ENCODE assay signal across 10 cellular contexts in the genomic region with DNA sequence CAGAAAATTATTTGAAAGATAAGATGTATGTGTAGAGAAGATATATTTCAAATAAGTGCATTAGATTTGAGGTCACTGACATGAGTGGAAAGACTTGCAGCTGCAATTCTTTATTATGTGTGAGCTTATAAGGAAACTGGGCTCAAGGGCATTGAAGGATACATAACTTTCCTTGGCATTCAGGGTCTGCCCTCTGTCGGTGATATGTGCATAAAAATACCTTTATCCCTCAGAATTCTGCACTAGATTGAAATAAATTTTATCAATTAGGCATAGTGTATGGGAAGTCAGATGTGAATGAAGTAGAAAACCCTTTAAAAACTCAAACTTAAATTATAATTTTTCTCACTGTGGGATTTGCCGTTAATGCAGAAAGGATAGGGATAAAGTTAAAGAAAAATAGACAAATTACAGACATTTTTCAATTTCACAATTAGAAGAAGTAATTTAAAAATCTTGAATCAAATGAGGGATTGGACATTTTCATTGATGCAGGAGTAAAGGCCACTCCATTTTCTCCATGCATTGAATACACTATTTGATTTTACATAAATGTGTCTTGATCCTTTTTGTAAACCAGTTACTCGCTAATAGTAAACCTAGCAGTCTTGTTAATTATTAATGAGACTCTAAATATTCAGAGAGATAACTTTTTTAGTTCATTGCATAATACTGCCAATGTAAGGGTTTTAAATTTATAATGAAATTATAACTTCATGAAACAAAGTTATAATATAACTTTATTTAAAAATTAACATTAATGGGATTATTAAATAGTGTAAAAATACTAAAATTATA. TPM values are rescaled to one million over a fixed set of nuclear protein-coding genes. Genes with fewer than 3 reads are reported as not detected.
DNase-seq lines count a peak whose midpoint lies in the region; ATAC-seq and TF ChIP-seq lines count a peak whose summit lies in the region.
"Had no signal": no experiment of that assay in that cellular context is flagged by ENCODE, and none has a peak within 500 bp of the region (broad histone marks: within the 10 kb centered on the region; RNA-seq: fewer than 3 reads in every experiment).

No MANE protein-coding gene starts in this region.

- H2AFZ ChIP-seq in osteoblast (ENCODE audit: low read length): no peak overlapping the region

- TF ChIP-seq POLR2A in NB4 (IDR thresholded peaks at IDR 0.05; ENCODE audit: extremely low read depth, insufficient read length): no peak

- ATAC-seq in heart right ventricle: no peak

- intact Hi-C loops in heart right ventricle (cut with DNase I): no loop called here

- H3K27ac ChIP-seq in osteoblast (ENCODE audit: low read depth, low read length) (no peak overlapping the region), heart right ventricle (no peak overlapping the region)

- TF ChIP-seq CTCF in GM12874 (IDR thresholded peaks at IDR 0.05; ENCODE audit: insufficient read depth, low read depth, low read length): 0 out of 2 replicates have a peak, but pooled peaks have one; percentile 5
- TF ChIP-seq CTCF in NB4 (IDR thresholded peaks at IDR 0.05; ENCODE audit: low read depth, low read length): peak; percentile 24
- TF ChIP-seq CTCF in osteoblast (IDR thresholded peaks at IDR 0.05; ENCODE audit: extremely low read depth, low read depth, low read length): peak; percentile 33
- peak in 4 of 9 donors; percentile 9 to 34 (median 22) for TF ChIP-seq CTCF in heart right ventricle (IDR thresholded peaks at IDR 0.05)

- H3K4me1 ChIP-seq in osteoblast (ENCODE audit: insufficient read depth, low read length): no peaks in the 10 kb centered on the region
- no peaks in the 10 kb centered on the region for H3K4me1 ChIP-seq in heart right ventricle

- DNase-seq in NB4 (ENCODE audit: low read depth) (peak; percentile 25), dermis blood vessel endothelial cell (peak; percentile 53), osteoblast (ENCODE audit: insufficient read length, low spot score, missing footprints) (no peak), heart right ventricle (no peak), D341Med (ENCODE audit: low spot score) (no peak)
- no peak for DNase-seq in activated CD4-positive, CD25-positive, alpha-beta regulatory T cell (lab: John Stamatoyannopoulos, UW)
- DNase-seq: activated T-cell treated with anti-CD3 and anti-CD28 coated beads, Interleukin-2, amount 50 U/mL, for 24 hours; NCI-H2107 had no signal

- no peaks in the 10 kb centered on the region for H3K79me2 ChIP-seq in osteoblast (ENCODE audit: insufficient read depth, low read length)

- H3K4me3 ChIP-seq in NB4 (ENCODE audit: low read depth, low read length) (no peak overlapping the region), osteoblast (ENCODE audit: insufficient read depth, low read length) (no peak overlapping the region), heart right ventricle (no peak overlapping the region)

- H3K4me2 ChIP-seq in osteoblast (ENCODE audit: insufficient read depth, low read length): no peak overlapping the region

- WGBS in heart right ventricle, 2 donors: 67 to 74% methylated on average over 3 of the region's 3 CpGs

- H3K9me3 ChIP-seq in osteoblast (ENCODE audit: low read depth, low read length): no peaks in the 10 kb centered on the region
- no peaks in the 10 kb centered on the region for H3K9me3 ChIP-seq in heart right ventricle

- H3K36me3 ChIP-seq in osteoblast (ENCODE audit: insufficient read depth, low read length) (no peaks in the 10 kb centered on the region), heart right ventricle (no peaks in the 10 kb centered on the region)

- H4K20me1 ChIP-seq in osteoblast (ENCODE audit: insufficient read depth, low read length): no peaks in the 10 kb centered on the region

- H3K27me3 ChIP-seq in osteoblast (ENCODE audit: insufficient read depth, low read length): no peaks in the 10 kb centered on the region
- H3K27me3 ChIP-seq in heart right ventricle: no peaks in the 10 kb centered on the region

RNA-seq across cellular contexts. Expression of gene ETNPPL, which starts 21.0 kb away (rescaled TPM):
- total RNA-seq in dermis blood vessel endothelial cell (not detected in 2 replicates), osteoblast (not detected in 2 replicates), heart right ventricle (10 to 100 TPM in 4 of 10 donors, 1 to 10 TPM in 6; 1.9 to 45.8 (median 7.9) TPM)
- 1 to 10 TPM; 3.0 to 4.9 TPM for polyA plus RNA-seq in heart right ventricle
- total RNA-seq: mesenteric fat pad had no signal

Comparison
In these comparisons a context has a peak if more than half of its experiments do, and no peak if none do; other contexts are left out.
1. DNase-seq: peak in NB4 (single experiment) and dermis blood vessel endothelial cell (single experiment); none in osteoblast (single experiment), activated CD4-positive, CD25-positive, alpha-beta regulatory T cell (0 of 4), heart right ventricle (0 of 2) and D341Med (single experiment).